In the genomic region with DNA sequence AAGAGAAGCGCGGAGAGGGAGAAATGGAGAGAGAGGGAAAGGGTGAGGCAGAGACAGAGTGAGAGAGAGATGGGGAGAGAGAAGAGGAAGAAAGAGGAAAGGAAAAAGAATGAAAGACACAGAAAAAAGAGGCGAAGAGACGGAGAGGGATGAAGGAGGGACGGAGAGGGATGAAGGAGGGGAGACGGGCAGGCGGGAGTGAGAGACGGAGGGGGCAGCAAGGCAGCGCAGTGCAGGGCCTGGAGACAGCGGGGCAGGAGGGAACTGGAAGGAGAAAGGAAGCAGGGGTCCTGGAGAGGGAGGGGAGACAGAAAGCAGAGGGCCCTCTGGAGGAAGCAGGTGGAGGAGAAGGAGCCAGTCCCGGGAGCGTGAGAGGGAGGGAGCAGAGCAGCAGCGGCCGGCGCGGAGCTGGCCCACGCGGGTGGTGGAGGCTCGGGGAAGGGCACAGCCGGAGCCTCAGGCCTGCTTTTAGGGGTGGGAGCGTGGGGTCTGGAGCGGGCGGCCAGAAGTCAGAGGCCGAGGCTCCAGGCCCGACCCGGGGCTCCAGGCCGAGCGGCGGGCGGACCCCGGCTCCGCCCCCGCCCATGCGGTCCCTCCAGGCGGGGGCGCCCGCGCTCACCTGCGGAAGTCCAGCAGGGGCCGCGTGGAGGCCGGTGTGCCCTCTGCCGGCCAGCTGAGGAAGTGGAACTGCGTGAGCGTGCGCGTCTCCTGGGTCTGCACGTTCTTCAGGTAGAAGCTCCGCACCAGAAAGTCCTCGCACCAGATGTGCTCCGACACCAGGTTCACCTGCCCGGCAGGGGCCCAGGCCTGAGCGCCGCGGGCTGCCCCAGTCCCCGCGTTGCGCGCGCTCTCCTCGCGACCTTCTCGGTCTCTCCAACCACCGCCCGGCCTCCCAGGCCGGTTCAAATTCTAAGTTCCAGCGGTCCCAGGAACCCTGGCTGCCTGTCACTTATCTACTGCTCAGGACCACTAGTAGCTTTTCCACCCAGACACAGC, we compare ENCODE assay signal across 8 cellular contexts. TPM values are rescaled to one million over a fixed set of nuclear protein-coding genes. Genes with fewer than 3 reads are reported as not detected.
A peak's percentile ranks its signal among the peaks of the same experiment; 100 is the strongest.
DNase-seq lines count a peak whose midpoint lies in the region; ATAC-seq lines count a peak whose summit lies in the region.

No MANE protein-coding gene starts in this region.

- H3K4me1 ChIP-seq in ectodermal cell (ENCODE audit: control insufficient read depth, insufficient read depth, low read length) = peaks cover 14% of the 10 kb centered on the region

- ATAC-seq in GM18907 (IDR thresholded peaks at IDR 0.05; ENCODE audit: unreplicated experiment) (peak; percentile 93), HG03135 (IDR thresholded peaks at IDR 0.05; ENCODE audit: unreplicated experiment) (peak; percentile 88)

- no peak overlapping the region for H3K27ac ChIP-seq in ectodermal cell (ENCODE audit: insufficient read depth, low read depth, low read length, poor library complexity, severe bottlenecking)

- peak overlapping the region; percentile 54 for H3K4me3 ChIP-seq in ectodermal cell (ENCODE audit: insufficient read depth, low read depth, low read length)

- no peaks in the 10 kb centered on the region for H3K36me3 ChIP-seq in ectodermal cell (ENCODE audit: control insufficient read depth, insufficient read depth, low read length)

- H3K27me3 ChIP-seq in ectodermal cell (ENCODE audit: control insufficient read depth, insufficient read depth, low read length, poor library complexity, severe bottlenecking) = peaks cover 22% of the 10 kb centered on the region

- WGBS in ectodermal cell, 2 experiments = 5 to 6% methylated on average over 67 of the region's 67 CpGs

- DNase-seq in AG20443 (ENCODE audit: low spot score) = peak; percentile 95
- peak; percentile 85 for DNase-seq in NCI-H526 treated with DMSO at 0.1 percent for 48 hours (lab: John Stamatoyannopoulos, UW)
- DNase-seq in activated CD4-positive, alpha-beta T cell treated with anti-CD3 and anti-CD28 coated beads, Interleukin-2, amount 50 U/mL, for 48 hours = peak; percentile 90 to 91
- DNase-seq in medulla oblongata (ENCODE audit: extremely low spot score) = peak; percentile 89
- peak; percentile 78 for DNase-seq in stimulated activated CD8-positive, alpha-beta memory T cell treated with anti-CD3 and anti-CD28 coated beads, Interleukin-12 subunit alpha, Interleukin-12 subunit beta, amount 100 ng/mL, for 1 hour (ENCODE audit: low read depth)

- no peaks in the 10 kb centered on the region for H3K9me3 ChIP-seq in ectodermal cell (ENCODE audit: control insufficient read depth, low read length)

RNA-seq across cellular contexts. Expression of a gene that starts 14.5 kb away (rescaled TPM):
- 2.9 TPM for polyA plus RNA-seq in ectodermal cell (2013, experiment 1 of 4)
- 1.1 TPM for polyA plus RNA-seq in ectodermal cell (2013, experiment 2 of 4)
- 1.4 TPM for polyA plus RNA-seq in ectodermal cell (2013, experiment 3 of 4)
- 1.8 TPM for polyA plus RNA-seq in ectodermal cell (2013, experiment 4 of 4)

RNA-seq across cellular contexts. Expression of a gene that starts 15.5 kb away (rescaled TPM):
- polyA plus RNA-seq in ectodermal cell (2013, experiment 1 of 4) = 48.7 TPM
- 41.1 TPM for polyA plus RNA-seq in ectodermal cell (2013, experiment 2 of 4)
- polyA plus RNA-seq in ectodermal cell (2013, experiment 3 of 4) = 34.6 TPM
- polyA plus RNA-seq in ectodermal cell (2013, experiment 4 of 4) = 43.4 TPM

RNA-seq across cellular contexts. Expression of a gene that starts 37.9 kb away (rescaled TPM):
- polyA plus RNA-seq in ectodermal cell (2013, experiment 1 of 4) = not detected
- not detected for polyA plus RNA-seq in ectodermal cell (2013, experiment 2 of 4)
- polyA plus RNA-seq in ectodermal cell (2013, experiment 3 of 4) = not detected
- 0.32 TPM for polyA plus RNA-seq in ectodermal cell (2013, experiment 4 of 4)

RNA-seq across cellular contexts. Expression of a gene that starts 40.9 kb away (rescaled TPM):
- 2.0 TPM for polyA plus RNA-seq in ectodermal cell (2013, experiment 1 of 4)
- polyA plus RNA-seq in ectodermal cell (2013, experiment 2 of 4) = 1.3 TPM
- 0.80 TPM for polyA plus RNA-seq in ectodermal cell (2013, experiment 3 of 4)
- 1.2 TPM for polyA plus RNA-seq in ectodermal cell (2013, experiment 4 of 4)

RNA-seq across cellular contexts. Expression of a gene that starts 41.6 kb away (rescaled TPM):
- polyA plus RNA-seq in ectodermal cell (2013, experiment 1 of 4) = not detected
- not detected for polyA plus RNA-seq in ectodermal cell (2013, experiment 2 of 4)
- not detected for polyA plus RNA-seq in ectodermal cell (2013, experiment 3 of 4)
- not detected for polyA plus RNA-seq in ectodermal cell (2013, experiment 4 of 4)
